ENCODE assay signal across 15 cellular contexts in the genomic region with DNA sequence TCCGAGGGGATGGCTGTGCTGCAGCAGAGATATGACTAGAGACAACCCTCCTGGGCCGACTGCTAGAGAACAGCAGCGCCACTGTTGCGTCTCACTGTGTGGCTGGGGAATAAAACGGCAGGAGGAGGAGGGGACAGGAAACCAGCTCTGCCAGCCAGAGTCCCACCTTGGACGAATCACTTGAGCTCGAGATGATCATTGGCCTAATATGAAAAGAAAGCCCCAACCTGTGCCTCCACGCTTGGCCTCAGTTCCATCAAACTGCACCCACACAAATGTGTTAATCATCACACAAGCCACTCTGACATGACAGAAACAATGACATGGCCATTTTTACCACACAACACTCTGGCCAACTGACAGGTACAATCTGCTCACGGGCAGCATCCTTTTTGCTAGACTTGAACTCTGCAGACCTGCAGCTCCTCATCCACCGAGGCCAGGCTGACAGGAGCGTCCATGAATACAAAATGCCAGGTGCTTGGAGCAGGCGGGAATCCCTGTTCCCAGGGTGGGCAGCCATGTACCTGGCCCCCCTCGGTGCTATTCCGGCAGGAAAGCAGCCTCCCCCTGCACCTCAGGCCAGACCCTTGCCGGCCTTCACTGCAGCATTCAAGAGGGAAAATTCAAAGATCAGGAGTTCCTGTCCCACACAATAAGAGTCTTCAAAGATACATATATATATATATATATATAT.
DNase-seq lines count a peak whose midpoint lies in the region; ATAC-seq and TF ChIP-seq lines count a peak whose summit lies in the region.
"Had no signal": no experiment of that assay in that cellular context is flagged by ENCODE, and none has a peak within 500 bp of the region (broad histone marks: within the 10 kb centered on the region; RNA-seq: fewer than 3 reads in every experiment).

No MANE protein-coding gene starts in this region.

- H3K27me3 Mint-ChIP-seq in nephron (ENCODE audit: low read depth) = no peaks in the 10 kb centered on the region

- peak; percentile 43 for TF ChIP-seq POLR2A in GM19193 (IDR thresholded peaks at IDR 0.05; ENCODE audit: extremely low read depth, insufficient read depth, insufficient read length)

- ATAC-seq in GM18498 (IDR thresholded peaks at IDR 0.05; ENCODE audit: unreplicated experiment) (peak; percentile 56), HG02970 (IDR thresholded peaks at IDR 0.05; ENCODE audit: low FRiP score, unreplicated experiment) (peak; percentile 46), HG03439 (IDR thresholded peaks at IDR 0.05; ENCODE audit: unreplicated experiment) (no peak)
- ATAC-seq: HCT116 had no signal

- peaks cover 11% of the 10 kb centered on the region for H3K36me3 Mint-ChIP-seq in nephron (ENCODE audit: low read depth)
- H3K36me3 Mint-ChIP-seq: activated naive CD8-positive, alpha-beta T cell; CD4-positive, CD25-positive, alpha-beta regulatory T cell; immature natural killer cell had no signal

- no peak for TF ChIP-seq CTCF in nephron (IDR thresholded peaks at IDR 0.05; ENCODE audit: unreplicated experiment in 3 of 3)

- H3K4me1 Mint-ChIP-seq in nephron = peaks cover 32% of the 10 kb centered on the region
- H3K4me1 Mint-ChIP-seq: CD4-positive, CD25-positive, alpha-beta regulatory T cell; immature natural killer cell had no signal

- H3K4me3 Mint-ChIP-seq in nephron = no peak overlapping the region
- H3K4me3 Mint-ChIP-seq: activated naive CD8-positive, alpha-beta T cell; CD4-positive, CD25-positive, alpha-beta regulatory T cell; immature natural killer cell had no signal

- H3K9me3 Mint-ChIP-seq in nephron = no peaks in the 10 kb centered on the region

- DNase-seq in NCI-H1694 treated with DMSO at 0.1 percent for 48 hours (lab: John Stamatoyannopoulos, UW) (no peak), DMS153 treated with DMSO at 0.1 percent for 48 hours (lab: John Stamatoyannopoulos, UW; ENCODE audit: unreplicated experiment) (no peak), AML-193 (lab: John Stamatoyannopoulos, UW) (no peak)
- DNase-seq: activated CD4-positive, CD25-positive, alpha-beta regulatory T cell treated with anti-CD3 and anti-CD28 coated beads, Interleukin-2, amount 50 U/mL, for 72 hours; CD4-positive, CD25-positive, alpha-beta regulatory T cell; immature natural killer cell; IMR-90; NCI-H1930 had no signal

- peak overlapping the region; percentile 4 to 75 (median 50) for H3K27ac Mint-ChIP-seq in nephron
- H3K27ac Mint-ChIP-seq: activated naive CD8-positive, alpha-beta T cell; immature natural killer cell had no signal
